In the genomic region with DNA sequence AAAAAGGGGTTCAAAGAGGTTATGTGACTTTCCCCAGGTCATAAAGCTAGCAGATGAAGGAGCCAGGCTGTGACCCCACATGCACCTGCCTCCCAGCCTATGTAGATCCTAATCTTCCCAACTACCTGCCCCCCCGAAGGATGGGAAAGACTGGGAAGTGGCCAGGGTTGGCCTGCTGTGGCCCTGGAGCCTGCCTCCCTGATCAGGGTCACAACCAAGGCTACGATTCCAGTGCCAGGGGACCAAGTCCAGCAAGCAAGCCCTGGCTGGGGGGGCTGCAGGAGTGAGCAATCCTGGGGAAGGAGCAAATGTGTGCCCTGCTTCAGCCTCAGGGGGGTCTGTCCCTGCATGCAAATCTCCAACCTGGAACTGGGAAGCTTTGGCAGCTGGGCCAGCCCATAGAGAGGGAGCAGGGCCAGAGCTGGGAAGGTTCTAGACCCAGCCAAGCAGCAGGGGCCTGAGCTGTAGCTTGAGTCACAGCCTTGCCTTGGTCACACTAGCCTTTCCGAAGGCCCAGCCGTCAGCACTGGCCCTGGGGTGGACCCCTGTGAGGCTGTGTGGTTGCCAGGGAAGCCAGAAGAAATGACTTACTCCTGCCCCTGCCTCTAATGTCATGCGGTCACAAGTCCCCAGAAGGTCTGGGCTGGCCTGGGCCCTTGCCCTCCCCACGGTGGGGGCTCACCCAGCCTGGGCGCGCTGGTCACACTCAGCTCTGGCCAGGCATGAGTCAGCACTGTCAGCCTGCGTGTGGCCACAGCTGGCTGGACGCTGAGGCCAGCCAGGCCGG, we compare ENCODE assay signal across 8 cellular contexts.
A peak's percentile ranks its signal among the peaks of the same experiment; 100 is the strongest.
DNase-seq lines count a peak whose midpoint lies in the region; ATAC-seq, FAIRE-seq and TF ChIP-seq lines count a peak whose summit lies in the region.

No MANE protein-coding gene starts in this region.

- intact Hi-C loops in breast epithelium (cut with DNase I; ENCODE audit: low total_unique reads), result no loop called here

- peak overlapping the region; percentile 80 for H3K9ac ChIP-seq in HUES6 (ENCODE audit: low read length)

- no peak for TF ChIP-seq CTCF in breast epithelium (IDR thresholded peaks at IDR 0.05)

- H3K27ac ChIP-seq in HUES6 (ENCODE audit: low read depth, low read length), result peak overlapping the region; percentile 84; the same call in 1 of the 2 replicates
- H3K27ac ChIP-seq in breast epithelium, result peak overlapping the region; percentile 100
- peak overlapping the region; percentile 12 to 96 for H3K27ac ChIP-seq in small intestine (ENCODE audit: low read depth in 1 of 2, low read length in 1 of 2)

- H3K4me1 ChIP-seq in HUES6 (ENCODE audit: control insufficient read depth, insufficient read depth, low read length) (peaks cover 33% of the 10 kb centered on the region), breast epithelium (peaks cover 16 to 17% of the 10 kb centered on the region in 2 donors), small intestine (ENCODE audit: control insufficient read depth in 2 of 2, insufficient read depth in 1 of 2, low read depth in 1 of 2, low read length in 1 of 2) (no peaks in the 10 kb centered on the region)

- H3K36me3 ChIP-seq in HUES6 (ENCODE audit: control insufficient read depth, insufficient read depth, low read length), result no peaks in the 10 kb centered on the region
- H3K36me3 ChIP-seq in breast epithelium, result no peaks in the 10 kb centered on the region
- no peaks in the 10 kb centered on the region for H3K36me3 ChIP-seq in small intestine (ENCODE audit: control insufficient read depth in 2 of 2, insufficient read depth in 2 of 2, low read length in 2 of 2)

- no peak overlapping the region for H3K4me3 ChIP-seq in HUES6 (ENCODE audit: low read depth, low read length)
- H3K4me3 ChIP-seq in breast epithelium, result peak overlapping the region in 2 of 3 donors; percentile 59 to 70
- no peak overlapping the region for H3K4me3 ChIP-seq in small intestine (ENCODE audit: low read depth in 1 of 2, low read length in 2 of 2)

- peak; percentile 83 for DNase-seq in AG08395 (ENCODE audit: low spot score)
- DNase-seq in breast epithelium (ENCODE audit: low spot score in 2 of 2), result peak; percentile 46 to 70
- DNase-seq in iris pigment epithelial cell (ENCODE audit: low read depth), result peak; percentile 68
- peak; percentile 8 for DNase-seq in small intestine

- ATAC-seq in GM19328 (IDR thresholded peaks at IDR 0.05; ENCODE audit: unreplicated experiment), result no peak
- ATAC-seq in GM21515 (IDR thresholded peaks at IDR 0.05; ENCODE audit: unreplicated experiment), result no peak
- no peak for ATAC-seq in GM21528 (IDR thresholded peaks at IDR 0.05; ENCODE audit: low FRiP score, unreplicated experiment)

- TF ChIP-seq POLR2A in breast epithelium (IDR thresholded peaks at IDR 0.05), result no peak

- H3K9me3 ChIP-seq in HUES6 (ENCODE audit: control insufficient read depth, insufficient read depth, low read depth, low read length) (no peaks in the 10 kb centered on the region), breast epithelium (no peaks in the 10 kb centered on the region), small intestine (ENCODE audit: control insufficient read depth, low read depth) (no peaks in the 10 kb centered on the region)

- FAIRE-seq in small intestine (lab: Jason Lieb, UNC), result no peak

- H3K27me3 ChIP-seq in HUES6 (ENCODE audit: control insufficient read depth, insufficient read depth, low read length) (peaks cover 5% of the 10 kb centered on the region; the same call in 1 of the 2 replicates), breast epithelium (no peaks in the 10 kb centered on the region), small intestine (ENCODE audit: control insufficient read depth in 2 of 2, insufficient read depth in 2 of 2, low read length in 2 of 2) (no peaks in the 10 kb centered on the region)

- 55 to 79% (median 73%) methylated on average over 11 of the region's 11 CpGs for WGBS in small intestine, 3 donors

Comparison
In these comparisons a context has a peak if more than half of its experiments do, and no peak if none do; other contexts are left out.
1. DNase-seq: peak in every context shown above with its lines; median percentile 83 in AG08395; 68 in iris pigment epithelial cell; 58 in breast epithelium; 8 in small intestine.
2. H3K4me3 ChIP-seq: peak in breast epithelium (2 of 3); none in HUES6 (single experiment) and small intestine (0 of 2).
3. Peak in every context shown above with its lines, with median percentiles within 50 percentile points of each other: H3K27ac ChIP-seq.